Comparison of ENCODE assay signal across 9 cellular contexts in the genomic region with DNA sequence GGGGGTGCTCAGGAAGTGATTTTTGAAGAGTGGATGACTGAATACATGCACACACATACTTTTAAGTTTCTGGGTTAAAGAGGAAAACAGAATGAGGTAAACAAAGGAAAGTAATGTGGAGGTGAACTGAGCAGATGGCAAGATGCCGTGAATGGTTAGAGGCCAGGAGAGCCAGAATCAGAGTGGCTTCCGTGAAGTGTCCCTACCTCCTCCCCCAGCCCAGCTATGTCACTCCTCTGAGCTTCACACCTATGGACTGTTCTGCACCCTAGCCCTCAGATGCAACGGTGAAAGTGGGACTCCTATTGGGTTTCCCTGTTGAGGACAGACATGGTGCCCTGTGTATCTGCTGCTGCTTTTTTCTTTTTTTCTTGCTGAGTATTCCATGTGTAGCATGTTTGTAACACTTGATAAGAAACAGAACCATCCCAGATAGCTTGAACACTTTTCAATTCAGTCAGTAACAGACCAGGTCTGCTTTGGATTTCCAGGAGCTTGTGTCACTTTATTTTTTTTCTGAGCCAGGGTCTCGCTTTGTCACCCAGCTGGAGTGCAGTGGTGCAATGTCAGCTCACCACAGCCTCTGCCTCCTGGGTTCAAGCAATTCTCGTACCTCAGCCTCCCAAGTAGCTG.
DNase-seq lines count a peak whose midpoint lies in the region; ATAC-seq lines count a peak whose summit lies in the region.
"Had no signal": no experiment of that assay in that cellular context is flagged by ENCODE, and none has a peak within 500 bp of the region (broad histone marks: within the 10 kb centered on the region; RNA-seq: fewer than 3 reads in every experiment).

No MANE protein-coding gene starts in this region.

- H3K36me3 Mint-ChIP-seq in activated naive CD4-positive, alpha-beta T cell treated with anti-CD3 and anti-CD28 coated beads, Interleukin-2, amount 50 U/mL, for 24 hours = peaks cover 15% of the 10 kb centered on the region
- peaks cover 33 to 52% of the 10 kb centered on the region in 2 donors for H3K36me3 Mint-ChIP-seq in stimulated activated naive B cell treated with anti-CD40 and anti-IgM and Interleukin-4, amounts not matched to agents 10 μg/mL and 1 μg/mL and 100 μg/mL, for 72 hours

- no peaks in the 10 kb centered on the region for H3K9me3 Mint-ChIP-seq in activated naive CD4-positive, alpha-beta T cell treated with anti-CD3 and anti-CD28 coated beads, Interleukin-2, amount 50 U/mL, for 24 hours
- no peaks in the 10 kb centered on the region for H3K9me3 Mint-ChIP-seq in stimulated activated naive B cell treated with anti-CD40 and anti-IgM and Interleukin-4, amounts not matched to agents 10 μg/mL and 1 μg/mL and 100 μg/mL, for 72 hours

- H3K4me3 Mint-ChIP-seq in activated naive CD4-positive, alpha-beta T cell treated with anti-CD3 and anti-CD28 coated beads, Interleukin-2, amount 50 U/mL, for 24 hours = peak overlapping the region; percentile 62
- no peak overlapping the region for H3K4me3 Mint-ChIP-seq in stimulated activated naive B cell treated with anti-CD40 and anti-IgM and Interleukin-4, amounts not matched to agents 10 μg/mL and 1 μg/mL and 100 μg/mL, for 72 hours

- H3K27me3 Mint-ChIP-seq in activated naive CD4-positive, alpha-beta T cell treated with anti-CD3 and anti-CD28 coated beads, Interleukin-2, amount 50 U/mL, for 24 hours = no peaks in the 10 kb centered on the region
- no peaks in the 10 kb centered on the region for H3K27me3 Mint-ChIP-seq in stimulated activated naive B cell treated with anti-CD40 and anti-IgM and Interleukin-4, amounts not matched to agents 10 μg/mL and 1 μg/mL and 100 μg/mL, for 72 hours

- H3K4me1 Mint-ChIP-seq in activated naive CD4-positive, alpha-beta T cell treated with anti-CD3 and anti-CD28 coated beads, Interleukin-2, amount 50 U/mL, for 24 hours = peaks cover 85% of the 10 kb centered on the region
- H3K4me1 Mint-ChIP-seq in stimulated activated naive B cell treated with anti-CD40 and anti-IgM and Interleukin-4, amounts not matched to agents 10 μg/mL and 1 μg/mL and 100 μg/mL, for 72 hours = peaks cover 0 to 9% of the 10 kb centered on the region in 2 donors

- ATAC-seq in activated CD4-positive, CD25-positive, alpha-beta regulatory T cell treated with anti-CD3 and anti-CD28 coated beads, Interleukin-2, amount 50 U/mL, for 24 hours = no peak
- ATAC-seq in HG02970 (IDR thresholded peaks at IDR 0.05; ENCODE audit: low FRiP score, unreplicated experiment) = peak; percentile 21
- ATAC-seq in stimulated activated naive B cell treated with anti-CD40 and anti-IgM and Interleukin-4, amounts not matched to agents 10 μg/mL and 1 μg/mL and 100 μg/mL, for 72 hours (replicated peaks) = peak in 1 of 2 donors; percentile 12
- no peak for ATAC-seq in HG03432 (IDR thresholded peaks at IDR 0.05; ENCODE audit: unreplicated experiment)
- ATAC-seq: A549 had no signal

- DNase-seq in activated CD4-positive, CD25-positive, alpha-beta regulatory T cell treated with anti-CD3 and anti-CD28 coated beads, Interleukin-2, amount 50 U/mL, for 72 hours = peak; percentile 33
- DNase-seq in stimulated activated naive B cell treated with anti-CD40 and anti-IgM and Interleukin-4, amounts not matched to agents 10 μg/mL and 1 μg/mL and 100 μg/mL, for 72 hours = no peak
- DNase-seq in NK-92 (lab: John Stamatoyannopoulos, UW; ENCODE audit: unreplicated experiment) = no peak
- no peak for DNase-seq in COLO668 (lab: John Stamatoyannopoulos, UW; ENCODE audit: unreplicated experiment)

- H3K27ac Mint-ChIP-seq in activated naive CD4-positive, alpha-beta T cell treated with anti-CD3 and anti-CD28 coated beads, Interleukin-2, amount 50 U/mL, for 24 hours = peak overlapping the region; percentile 96
- H3K27ac Mint-ChIP-seq in stimulated activated naive B cell treated with anti-CD40 and anti-IgM and Interleukin-4, amounts not matched to agents 10 μg/mL and 1 μg/mL and 100 μg/mL, for 72 hours = peak overlapping the region; percentile 85
